Comparison of ENCODE assay signal across 2 cellular contexts in the genomic region with DNA sequence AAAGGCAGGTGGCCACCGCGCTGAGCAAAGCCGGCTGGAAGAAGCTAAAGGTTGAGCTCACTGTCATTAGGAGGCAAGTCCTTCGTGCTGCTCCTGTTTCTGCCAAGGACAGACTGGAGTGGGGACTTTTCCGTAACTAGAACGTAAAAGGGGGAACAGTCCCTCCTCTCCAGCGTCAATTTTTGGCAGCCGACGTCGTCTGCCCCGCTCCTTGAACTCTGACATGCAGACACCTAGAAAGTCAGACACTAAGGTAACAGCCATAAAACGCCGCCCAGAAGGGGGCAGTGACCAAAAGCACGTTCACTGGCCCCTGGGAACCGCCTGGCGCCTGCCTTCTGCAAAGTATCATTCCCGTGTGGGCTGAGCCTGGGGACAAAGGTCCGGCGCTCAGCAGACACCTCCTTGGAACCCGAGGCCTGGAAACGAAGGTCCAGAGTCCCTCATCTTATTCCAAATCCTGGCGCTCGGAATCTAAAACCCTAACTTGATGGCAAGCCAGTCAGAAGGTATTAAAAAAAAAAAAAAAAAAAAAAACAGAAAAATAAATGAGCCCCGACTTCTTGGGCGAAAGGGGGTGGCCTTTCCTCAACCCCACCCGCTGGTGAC.
TF ChIP-seq lines count a peak whose summit lies in the region.

No MANE protein-coding gene starts in this region.

TF ChIP-seq in SK-N-SH, 30 proteins besides CTCF, POLR2A, EP300 and RAD21:
- TF ChIP-seq RXRA (IDR thresholded peaks at IDR 0.05; ENCODE audit: borderline replicate concordance, low read depth) (no peak), RFX5 (IDR thresholded peaks at IDR 0.05; ENCODE audit: low read length) (no peak), SMC3 (IDR thresholded peaks at IDR 0.05; ENCODE audit: low read depth, low read length) (peak; percentile 53; the same call in 1 of the 2 replicates), TEAD4 (IDR thresholded peaks at IDR 0.05; ENCODE audit: borderline replicate concordance, insufficient read depth) (no peak), SIN3A (IDR thresholded peaks at IDR 0.05; ENCODE audit: borderline replicate concordance, low read depth, low read length) (no peak), RCOR1 (IDR thresholded peaks at IDR 0.05; ENCODE audit: low read length) (no peak), POLR2AphosphoS5 (IDR thresholded peaks at IDR 0.05; ENCODE audit: low read depth, low read length) (0 out of 2 replicates have a peak, but pooled peaks have one; percentile 1), EZH2phosphoT487 (IDR thresholded peaks at IDR 0.05; ENCODE audit: borderline replicate concordance, low read depth) (no peak)

TF ChIP-seq in K562, 482 proteins besides CTCF, POLR2A, EP300 and RAD21 (continues in another document):
- TF ChIP-seq RCOR1 (IDR thresholded peaks at IDR 0.05; ENCODE audit: borderline replicate concordance in 1 of 2, low read depth in 2 of 2, low read length in 2 of 2) (peak in 1 of 2 experiments; percentile 53; a peak in 1 of 4 replicates), SMARCA4 (IDR thresholded peaks at IDR 0.05) (peak; percentile 54), ZKSCAN3 (CRISPR knock-in tag; IDR thresholded peaks at IDR 0.05) (no peak), FOXA1 (IDR thresholded peaks at IDR 0.05; ENCODE audit: borderline replicate concordance) (no peak), ZNF395 (CRISPR knock-in tag; IDR thresholded peaks at IDR 0.05) (0 out of 2 replicates have a peak, but pooled peaks have one; percentile 23), MYC (IDR thresholded peaks at IDR 0.05; ENCODE audit: low read depth, low read length) (peak; percentile 68), MYC (CRISPR knock-in tag; IDR thresholded peaks at IDR 0.05; ENCODE audit: borderline replicate concordance, low read depth) (no peak), GABPB1 (CRISPR knock-in tag; IDR thresholded peaks at IDR 0.05) (0 out of 2 replicates have a peak, but pooled peaks have one; percentile 5), DNMT1 (IDR thresholded peaks at IDR 0.05) (no peak), SMAD4 (CRISPR knock-in tag; conservative IDR thresholded peaks at IDR 0.05) (peak; percentile 58), SUPT5H (IDR thresholded peaks at IDR 0.05) (no peak), CHD4 (IDR thresholded peaks at IDR 0.05; ENCODE audit: insufficient read depth, insufficient replicate concordance, low read depth, low read length, poor library complexity, severe bottlenecking) (no peak), ZNF766 (CRISPR knock-in tag; conservative IDR thresholded peaks at IDR 0.05) (no peak), ZKSCAN1 (IDR thresholded peaks at IDR 0.05; ENCODE audit: low read depth, low read length) (no peak), FOXK2 (conservative IDR thresholded peaks at IDR 0.05 in 1 of 2, IDR thresholded peaks at IDR 0.05 in 1 of 2; ENCODE audit: low read depth in 2 of 2) (no peak; a peak in 1 of 4 replicates), GMEB1 (CRISPR knock-in tag; IDR thresholded peaks at IDR 0.05) (no peak), PHF8 (IDR thresholded peaks at IDR 0.05; ENCODE audit: borderline replicate concordance, low read length) (no peak), BRCA1 (IDR thresholded peaks at IDR 0.05) (no peak), BRCA1 (CRISPR knock-in tag; IDR thresholded peaks at IDR 0.05) (no peak), STAT5A (IDR thresholded peaks at IDR 0.05; ENCODE audit: borderline replicate concordance, low read length) (no peak), NFRKB (IDR thresholded peaks at IDR 0.05; ENCODE audit: low read depth) (no peak), ZSCAN29 (IDR thresholded peaks at IDR 0.05) (no peak), RBM34 (IDR thresholded peaks at IDR 0.05; ENCODE audit: borderline replicate concordance, insufficient read depth, low read length) (no peak), ADNP (tag; IDR thresholded peaks at IDR 0.05) (no peak), RBM22 (IDR thresholded peaks at IDR 0.05; ENCODE audit: low read depth, low read length, poor library complexity, severe bottlenecking) (no peak), PTBP1 (IDR thresholded peaks at IDR 0.05; ENCODE audit: low read depth, low read length) (no peak), ZNF384 (IDR thresholded peaks at IDR 0.05; ENCODE audit: low read depth, low read length) (0 out of 2 replicates have a peak, but pooled peaks have one; percentile 42), PRPF4 (IDR thresholded peaks at IDR 0.05; ENCODE audit: insufficient read depth, low read depth, low read length, poor library complexity, severe bottlenecking) (no peak), ARID1B (IDR thresholded peaks at IDR 0.05) (0 out of 2 replicates have a peak, but pooled peaks have one; percentile 5), ATF7 (IDR thresholded peaks at IDR 0.05) (peak; percentile 49; the same call in 1 of the 2 replicates), RBBP5 (IDR thresholded peaks at IDR 0.05; ENCODE audit: borderline replicate concordance, insufficient read depth, low read length, poor library complexity, severe bottlenecking) (no peak), BHLHE40 (IDR thresholded peaks at IDR 0.05; ENCODE audit: low read length) (peak; percentile 78), DDX20 (tag; IDR thresholded peaks at IDR 0.05; ENCODE audit: low read depth) (no peak), CXXC5 (CRISPR knock-in tag; IDR thresholded peaks at IDR 0.05) (peak; percentile 40), SRSF9 (IDR thresholded peaks at IDR 0.05; ENCODE audit: borderline replicate concordance, low read depth, low read length) (no peak), TAF15 (IDR thresholded peaks at IDR 0.05; ENCODE audit: low read depth, low read length) (no peak), RB1 (IDR thresholded peaks at IDR 0.05; ENCODE audit: low read depth) (peak; percentile 65; the same call in 1 of the 2 replicates), POU5F1 (IDR thresholded peaks at IDR 0.05; ENCODE audit: borderline replicate concordance, low read depth, low read length, partially characterized antibody) (no peak), FOXA3 (CRISPR knock-in tag; conservative IDR thresholded peaks at IDR 0.05 in 1 of 2, IDR thresholded peaks at IDR 0.05 in 1 of 2) (0 out of 4 replicates have a peak, but pooled peaks of 1 of the 2 experiments have one; percentile 41), RBM14 (IDR thresholded peaks at IDR 0.05; ENCODE audit: borderline replicate concordance, insufficient read depth, low read depth, low read length) (no peak), ZNF280A (IDR thresholded peaks at IDR 0.05; ENCODE audit: low read depth, partially characterized antibody) (no peak), SMARCC2 (IDR thresholded peaks at IDR 0.05; ENCODE audit: low read depth) (0 out of 2 replicates have a peak, but pooled peaks have one; percentile 35), RBM15 (IDR thresholded peaks at IDR 0.05; ENCODE audit: insufficient read depth, low read length) (no peak), OTX1 (CRISPR knock-in tag; IDR thresholded peaks at IDR 0.05) (no peak), ZNF785 (CRISPR knock-in tag; IDR thresholded peaks at IDR 0.05) (no peak), SAFB2 (IDR thresholded peaks at IDR 0.05; ENCODE audit: borderline replicate concordance, low read depth, low read length, severe bottlenecking) (no peak), ZNF436 (CRISPR knock-in tag; IDR thresholded peaks at IDR 0.05) (no peak), ZBTB17 (CRISPR knock-in tag; IDR thresholded peaks at IDR 0.05) (no peak), ZNF79 (CRISPR knock-in tag; IDR thresholded peaks at IDR 0.05; ENCODE audit: low read depth) (no peak), STAG1 (CRISPR knock-in tag; IDR thresholded peaks at IDR 0.05; ENCODE audit: borderline replicate concordance) (no peak), TAF1 (IDR thresholded peaks at IDR 0.05; ENCODE audit: control insufficient read depth, extremely low read depth, insufficient read depth, low read length, severe bottlenecking) (no peak), MYNN (IDR thresholded peaks at IDR 0.05) (no peak), MYNN (CRISPR knock-in tag; IDR thresholded peaks at IDR 0.05) (no peak), ZNF174 (CRISPR knock-in tag; IDR thresholded peaks at IDR 0.05) (no peak), NFIX (CRISPR knock-in tag; IDR thresholded peaks at IDR 0.05; ENCODE audit: low read depth) (no peak), MCM5 (IDR thresholded peaks at IDR 0.05; ENCODE audit: low read depth) (no peak), MYBL2 (IDR thresholded peaks at IDR 0.05; ENCODE audit: low read depth) (no peak), MYBL2 (CRISPR knock-in tag; IDR thresholded peaks at IDR 0.05; ENCODE audit: borderline replicate concordance) (no peak), THRB (CRISPR knock-in tag; conservative IDR thresholded peaks at IDR 0.05) (no peak), ZNF717 (CRISPR knock-in tag; IDR thresholded peaks at IDR 0.05) (no peak)
- TF ChIP-seq, protein P1, sequence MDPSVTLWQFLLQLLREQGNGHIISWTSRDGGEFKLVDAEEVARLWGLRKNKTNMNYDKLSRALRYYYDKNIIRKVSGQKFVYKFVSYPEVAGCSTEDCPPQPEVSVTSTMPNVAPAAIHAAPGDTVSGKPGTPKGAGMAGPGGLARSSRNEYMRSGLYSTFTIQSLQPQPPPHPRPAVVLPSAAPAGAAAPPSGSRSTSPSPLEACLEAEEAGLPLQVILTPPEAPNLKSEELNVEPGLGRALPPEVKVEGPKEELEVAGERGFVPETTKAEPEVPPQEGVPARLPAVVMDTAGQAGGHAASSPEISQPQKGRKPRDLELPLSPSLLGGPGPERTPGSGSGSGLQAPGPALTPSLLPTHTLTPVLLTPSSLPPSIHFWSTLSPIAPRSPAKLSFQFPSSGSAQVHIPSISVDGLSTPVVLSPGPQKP (CRISPR knock-in tag; IDR thresholded peaks at IDR 0.05): no peak
- TF ChIP-seq, protein P2, sequence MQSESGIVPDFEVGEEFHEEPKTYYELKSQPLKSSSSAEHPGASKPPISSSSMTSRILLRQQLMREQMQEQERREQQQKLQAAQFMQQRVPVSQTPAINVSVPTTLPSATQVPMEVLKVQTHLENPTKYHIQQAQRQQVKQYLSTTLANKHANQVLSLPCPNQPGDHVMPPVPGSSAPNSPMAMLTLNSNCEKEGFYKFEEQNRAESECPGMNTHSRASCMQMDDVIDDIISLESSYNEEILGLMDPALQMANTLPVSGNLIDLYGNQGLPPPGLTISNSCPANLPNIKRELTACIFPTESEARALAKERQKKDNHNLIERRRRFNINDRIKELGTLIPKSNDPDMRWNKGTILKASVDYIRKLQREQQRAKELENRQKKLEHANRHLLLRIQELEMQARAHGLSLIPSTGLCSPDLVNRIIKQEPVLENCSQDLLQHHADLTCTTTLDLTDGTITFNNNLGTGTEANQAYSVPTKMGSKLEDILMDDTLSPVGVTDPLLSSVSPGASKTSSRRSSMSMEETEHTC (IDR thresholded peaks at IDR 0.05): no peak
- TF ChIP-seq, protein P3, sequence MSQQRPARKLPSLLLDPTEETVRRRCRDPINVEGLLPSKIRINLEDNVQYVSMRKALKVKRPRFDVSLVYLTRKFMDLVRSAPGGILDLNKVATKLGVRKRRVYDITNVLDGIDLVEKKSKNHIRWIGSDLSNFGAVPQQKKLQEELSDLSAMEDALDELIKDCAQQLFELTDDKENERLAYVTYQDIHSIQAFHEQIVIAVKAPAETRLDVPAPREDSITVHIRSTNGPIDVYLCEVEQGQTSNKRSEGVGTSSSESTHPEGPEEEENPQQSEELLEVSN (IDR thresholded peaks at IDR 0.05; ENCODE audit: borderline replicate concordance in 1 of 2, extremely low read depth in 1 of 2, insufficient read depth in 1 of 2, insufficient read length in 1 of 2, low read depth in 1 of 2, low read length in 1 of 2, poor library complexity in 1 of 2, severe bottlenecking in 1 of 2): peak; percentile 38 to 73
- TF ChIP-seq, protein P4, sequence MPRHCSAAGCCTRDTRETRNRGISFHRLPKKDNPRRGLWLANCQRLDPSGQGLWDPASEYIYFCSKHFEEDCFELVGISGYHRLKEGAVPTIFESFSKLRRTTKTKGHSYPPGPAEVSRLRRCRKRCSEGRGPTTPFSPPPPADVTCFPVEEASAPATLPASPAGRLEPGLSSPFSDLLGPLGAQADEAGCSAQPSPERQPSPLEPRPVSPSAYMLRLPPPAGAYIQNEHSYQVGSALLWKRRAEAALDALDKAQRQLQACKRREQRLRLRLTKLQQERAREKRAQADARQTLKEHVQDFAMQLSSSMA (CRISPR knock-in tag; IDR thresholded peaks at IDR 0.05): no peak
